1 cellular context compared by ENCODE assay signal in the genomic region with DNA sequence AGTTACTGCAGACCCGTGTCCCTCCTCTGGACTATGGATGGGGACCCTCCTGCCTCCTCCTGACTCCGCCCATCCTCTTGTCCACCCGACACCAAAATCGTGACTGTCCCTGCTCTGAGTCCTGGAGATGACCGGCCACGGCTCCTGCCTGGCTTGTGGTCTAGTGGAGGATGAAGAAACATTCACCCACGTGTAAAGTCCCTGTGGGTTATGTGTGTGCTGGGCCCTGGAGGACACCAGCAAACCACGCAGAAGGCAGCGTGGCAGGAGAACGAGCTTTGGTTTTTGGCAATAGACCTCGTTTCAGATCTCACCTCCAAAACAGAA.
TF ChIP-seq lines count a peak whose summit lies in the region.

No MANE protein-coding gene starts in this region.

TF ChIP-seq in IMR-90, 13 proteins besides CTCF, POLR2A, EP300 and RAD21 (continued from another document):
- TF ChIP-seq, protein P1, sequence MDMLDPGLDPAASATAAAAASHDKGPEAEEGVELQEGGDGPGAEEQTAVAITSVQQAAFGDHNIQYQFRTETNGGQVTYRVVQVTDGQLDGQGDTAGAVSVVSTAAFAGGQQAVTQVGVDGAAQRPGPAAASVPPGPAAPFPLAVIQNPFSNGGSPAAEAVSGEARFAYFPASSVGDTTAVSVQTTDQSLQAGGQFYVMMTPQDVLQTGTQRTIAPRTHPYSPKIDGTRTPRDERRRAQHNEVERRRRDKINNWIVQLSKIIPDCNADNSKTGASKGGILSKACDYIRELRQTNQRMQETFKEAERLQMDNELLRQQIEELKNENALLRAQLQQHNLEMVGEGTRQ (IDR thresholded peaks at IDR 0.05; ENCODE audit: low read depth, low read length): no peak
- TF ChIP-seq MXI1 (IDR thresholded peaks at IDR 0.05; ENCODE audit: borderline replicate concordance, low read depth, low read length) (no peak), FOS (IDR thresholded peaks at IDR 0.05; ENCODE audit: low read depth, low read length) (no peak)
